Comparison of ENCODE assay signal across 3 cellular contexts in genomic region chr10:46541735-46542566, GRCh38.
TF ChIP-seq lines count a peak whose summit lies in the region.

No MANE protein-coding gene starts in this region.

TF ChIP-seq in SK-N-SH, 30 proteins besides CTCF, POLR2A, EP300 and RAD21:
- TF ChIP-seq FOSL2 (IDR thresholded peaks at IDR 0.05; ENCODE audit: borderline replicate concordance, low read depth), result no peak
- TF ChIP-seq, protein P1, sequence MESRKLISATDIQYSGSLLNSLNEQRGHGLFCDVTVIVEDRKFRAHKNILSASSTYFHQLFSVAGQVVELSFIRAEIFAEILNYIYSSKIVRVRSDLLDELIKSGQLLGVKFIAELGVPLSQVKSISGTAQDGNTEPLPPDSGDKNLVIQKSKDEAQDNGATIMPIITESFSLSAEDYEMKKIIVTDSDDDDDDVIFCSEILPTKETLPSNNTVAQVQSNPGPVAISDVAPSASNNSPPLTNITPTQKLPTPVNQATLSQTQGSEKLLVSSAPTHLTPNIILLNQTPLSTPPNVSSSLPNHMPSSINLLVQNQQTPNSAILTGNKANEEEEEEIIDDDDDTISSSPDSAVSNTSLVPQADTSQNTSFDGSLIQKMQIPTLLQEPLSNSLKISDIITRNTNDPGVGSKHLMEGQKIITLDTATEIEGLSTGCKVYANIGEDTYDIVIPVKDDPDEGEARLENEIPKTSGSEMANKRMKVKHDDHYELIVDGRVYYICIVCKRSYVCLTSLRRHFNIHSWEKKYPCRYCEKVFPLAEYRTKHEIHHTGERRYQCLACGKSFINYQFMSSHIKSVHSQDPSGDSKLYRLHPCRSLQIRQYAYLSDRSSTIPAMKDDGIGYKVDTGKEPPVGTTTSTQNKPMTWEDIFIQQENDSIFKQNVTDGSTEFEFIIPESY (IDR thresholded peaks at IDR 0.05; ENCODE audit: borderline replicate concordance, low read depth), result no peak
- TF ChIP-seq REST (IDR thresholded peaks at IDR 0.05; ENCODE audit: low read depth, low read length), result no peak
- TF ChIP-seq CHD2 (IDR thresholded peaks at IDR 0.05; ENCODE audit: low read length, partially characterized antibody), result no peak
- TF ChIP-seq FOXJ3 (CRISPR knock-in tag; IDR thresholded peaks at IDR 0.05), result no peak
- TF ChIP-seq NRF1 (IDR thresholded peaks at IDR 0.05; ENCODE audit: low read depth, low read length), result no peak
- no peak for TF ChIP-seq SIN3A (IDR thresholded peaks at IDR 0.05; ENCODE audit: borderline replicate concordance, low read depth, low read length)
- no peak for TF ChIP-seq PBX3 (IDR thresholded peaks at IDR 0.05)

TF ChIP-seq in SK-N-SH treated with all-trans-retinoic acid at 6 μM for 48 hours, 23 proteins besides CTCF, POLR2A, EP300 and RAD21 (continues in another document):
- TF ChIP-seq ZNF565 (CRISPR knock-in tag; conservative IDR thresholded peaks at IDR 0.05; ENCODE audit: low read depth) (no peak), POU6F1 (CRISPR knock-in tag; IDR thresholded peaks at IDR 0.05; ENCODE audit: borderline replicate concordance, low read depth) (no peak), GLIS3 (CRISPR knock-in tag; IDR thresholded peaks at IDR 0.05) (no peak), RARB (CRISPR knock-in tag; IDR thresholded peaks at IDR 0.05) (no peak), CSDC2 (CRISPR knock-in tag; IDR thresholded peaks at IDR 0.05) (no peak), ZC3H10 (CRISPR knock-in tag; IDR thresholded peaks at IDR 0.05) (no peak), TCF4 (CRISPR knock-in tag; IDR thresholded peaks at IDR 0.05; ENCODE audit: borderline replicate concordance) (no peak), CREB5 (CRISPR knock-in tag; IDR thresholded peaks at IDR 0.05; ENCODE audit: low read depth) (no peak), PATZ1 (CRISPR knock-in tag; IDR thresholded peaks at IDR 0.05; ENCODE audit: borderline replicate concordance) (no peak), ISL1 (CRISPR knock-in tag; IDR thresholded peaks at IDR 0.05) (no peak), CSRNP3 (CRISPR knock-in tag; IDR thresholded peaks at IDR 0.05) (no peak), TSHZ2 (CRISPR knock-in tag; IDR thresholded peaks at IDR 0.05) (no peak), ESRRG (CRISPR knock-in tag; IDR thresholded peaks at IDR 0.05) (no peak), ZFP30 (CRISPR knock-in tag; IDR thresholded peaks at IDR 0.05) (no peak)

TF ChIP-seq in H1, 55 proteins besides CTCF, POLR2A, EP300 and RAD21:
- TF ChIP-seq POLR2AphosphoS5 (IDR thresholded peaks at IDR 0.05; ENCODE audit: low read depth, low read length) (0 out of 2 replicates have a peak, but pooled peaks have one; percentile 17), SP4 (IDR thresholded peaks at IDR 0.05; ENCODE audit: low read length) (no peak), BACH1 (IDR thresholded peaks at IDR 0.05; ENCODE audit: low read length) (no peak), EGR1 (IDR thresholded peaks at IDR 0.05; ENCODE audit: borderline replicate concordance, low read depth, low read length) (peak; percentile 61; the same call in 1 of the 2 replicates), SIN3A (conservative IDR thresholded peaks at IDR 0.05 in 1 of 2, IDR thresholded peaks at IDR 0.05 in 1 of 2; ENCODE audit: low read depth in 1 of 2, low read length in 2 of 2) (no peak), CEBPB (IDR thresholded peaks at IDR 0.05; ENCODE audit: low read depth, low read length) (no peak)
